21 cellular contexts compared by ENCODE assay signal in the genomic region with DNA sequence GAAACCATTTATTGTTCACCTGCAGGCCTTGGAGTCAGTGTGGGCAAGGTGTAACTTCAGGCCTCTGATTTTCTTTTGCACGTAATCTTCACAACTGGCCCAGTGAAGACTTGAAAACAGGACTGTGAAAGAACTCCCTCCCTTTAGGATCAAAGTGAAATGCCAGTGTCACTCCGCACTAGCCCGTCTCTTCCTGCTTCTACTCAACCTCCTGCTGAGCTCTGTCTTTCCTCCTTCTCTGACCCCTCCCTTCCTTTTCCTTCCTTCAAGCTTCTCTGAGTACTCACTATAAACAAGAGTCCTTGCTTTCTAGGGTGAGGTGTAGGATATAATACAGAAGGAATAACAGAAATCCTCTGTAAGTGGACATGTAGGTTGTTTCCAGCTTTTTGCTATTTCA.
"Had no signal": no experiment of that assay in that cellular context is flagged by ENCODE, and none has a peak within 500 bp of the region (broad histone marks: within the 10 kb centered on the region; RNA-seq: fewer than 3 reads in every experiment).

No MANE protein-coding gene starts in this region.

- H3K4me3 Mint-ChIP-seq: activated naive CD4-positive, alpha-beta T cell treated with anti-CD3 and anti-CD28 coated beads, Interleukin-2, amount 50 U/mL, for 24 hours had no signal

- H3K27me3 Mint-ChIP-seq: activated naive CD4-positive, alpha-beta T cell treated with anti-CD3 and anti-CD28 coated beads, Interleukin-2, amount 50 U/mL, for 24 hours had no signal

- H3K27me3 ChIP-seq: breast epithelium, right atrium auricular region, thyroid gland had no signal

- H3K36me3 ChIP-seq: breast epithelium, prostate gland had no signal

- H3K27ac ChIP-seq: breast epithelium, epithelial cell of prostate, lower lobe of right lung, prostate gland, right atrium auricular region, thyroid gland had no signal

- H3K4me3 ChIP-seq: breast epithelium, lower lobe of right lung, prostate gland, right atrium auricular region, thyroid gland had no signal

- DNase-seq: activated CD4-positive, alpha-beta T cell treated with anti-CD3 and anti-CD28 coated beads, Interleukin-2, amount 50 U/mL, for 1 hour; activated CD4-positive, CD25-positive, alpha-beta regulatory T cell treated with anti-CD3 and anti-CD28 coated beads, Interleukin-2, amount 50 U/mL, for 72 hours; activated CD8-positive, alpha-beta memory T cell treated with anti-CD3 and anti-CD28 coated beads for 24 hours; activated CD8-positive, alpha-beta memory T cell treated with anti-CD3 and anti-CD28 coated beads, Interleukin-2, amount 50 U/mL, for 48 hours; activated effector memory CD4-positive, alpha-beta T cell treated with Interleukin-2 at 50 U/mL for 16 hours; activated T-cell treated with anti-CD3 and anti-CD28 coated beads, Interleukin-2, amount 50 U/mL, for 48 hours; cerebellar nuclear complex; dermis blood vessel endothelial cell; effector memory CD4-positive, alpha-beta T cell; islet precursor cell; lower lobe of right lung; stimulated activated CD4-positive, alpha-beta T cell treated with anti-CD3 and anti-CD28 coated beads, Interleukin-12 subunit alpha, Interleukin-12 subunit beta, amount 100 ng/mL, for 4 hours; stimulated activated CD4-positive, alpha-beta T cell treated with anti-CD3 and anti-CD28 coated beads, Interleukin-1b, Interleukin-23, amount 100 ng/mL, for 48 hours; stimulated activated naive CD4-positive, alpha-beta T cell treated with Interleukin-2 at 50 U/mL for 16 hours; T1000; thyroid gland had no signal

- ATAC-seq: lower lobe of right lung had no signal

- H3K9me3 Mint-ChIP-seq: activated naive CD4-positive, alpha-beta T cell treated with anti-CD3 and anti-CD28 coated beads, Interleukin-2, amount 50 U/mL, for 24 hours had no signal

- H3K4me1 Mint-ChIP-seq: activated naive CD4-positive, alpha-beta T cell treated with anti-CD3 and anti-CD28 coated beads, Interleukin-2, amount 50 U/mL, for 24 hours had no signal

- H3K4me1 ChIP-seq: breast epithelium, lower lobe of right lung, prostate gland, right atrium auricular region, thyroid gland had no signal

- H3K27ac Mint-ChIP-seq: activated naive CD4-positive, alpha-beta T cell treated with anti-CD3 and anti-CD28 coated beads, Interleukin-2, amount 50 U/mL, for 24 hours had no signal
